In the genomic region with DNA sequence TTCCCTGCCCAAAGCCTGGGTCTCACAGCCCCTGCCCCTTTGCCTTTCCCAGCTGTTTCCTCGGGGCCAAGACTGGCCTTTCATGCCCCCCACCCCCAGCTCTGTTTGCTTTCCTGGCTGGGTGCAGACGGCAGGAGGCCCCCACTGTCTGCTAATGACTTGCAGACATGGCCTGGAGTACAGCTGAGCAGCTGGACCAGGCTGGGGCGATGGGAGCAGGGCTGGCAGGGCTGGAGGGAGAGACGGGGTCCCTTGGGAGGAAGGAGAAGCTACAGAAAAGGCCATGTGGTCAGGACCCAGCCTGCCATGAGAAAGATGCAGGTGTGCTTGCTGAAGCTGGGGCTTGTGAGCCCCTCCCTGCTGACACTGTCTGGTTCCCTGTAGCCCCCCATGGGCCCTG, we compare ENCODE assay signal across 23 cellular contexts.
"Had no signal": no experiment of that assay in that cellular context is flagged by ENCODE, and none has a peak within 500 bp of the region (broad histone marks: within the 10 kb centered on the region; RNA-seq: fewer than 3 reads in every experiment).

No MANE protein-coding gene starts in this region.

- H3K79me2 ChIP-seq: hepatocyte had no signal

- H3K4me2 ChIP-seq: hepatocyte had no signal

- H3K27me3 ChIP-seq: brain microvascular endothelial cell, colonic mucosa, hepatocyte, right atrium auricular region, tibial nerve had no signal

- H3K36me3 ChIP-seq: brain microvascular endothelial cell, colonic mucosa, right atrium auricular region, tibial nerve had no signal

- DNase-seq: activated CD4-positive, alpha-beta T cell treated with anti-CD3 and anti-CD28 coated beads for 1 hour; activated CD8-positive, alpha-beta memory T cell treated with anti-CD3 and anti-CD28 coated beads for 24 hours; activated CD8-positive, alpha-beta memory T cell treated with anti-CD3 and anti-CD28 coated beads, Interleukin-2, amount 50 U/mL, for 48 hours; activated effector memory CD4-positive, alpha-beta T cell treated with Interleukin-2 at 50 U/mL for 16 hours; activated naive CD4-positive, alpha-beta T cell treated with anti-CD3 and anti-CD28 coated beads, Interleukin-2, amount 10 ng/mL, durations not matched to agents 7 days and 5 days; activated naive CD8-positive, alpha-beta T cell treated with anti-CD3 and anti-CD28 coated beads, Interleukin-2, amount 50 U/mL, for 24 hours; activated T-cell treated with anti-CD3 and anti-CD28 coated beads, Interleukin-2, amount 50 U/mL, for 48 hours; anterior cingulate cortex; brain microvascular endothelial cell; colonic mucosa; endodermal cell; foreskin fibroblast; left colon; stimulated activated CD4-positive, alpha-beta T cell treated with anti-CD3 and anti-CD28 coated beads, Interleukin-12 subunit alpha, Interleukin-12 subunit beta, amount 100 ng/mL, for 4 hours; stimulated activated CD4-positive, alpha-beta T cell treated with anti-CD3 and anti-CD28 coated beads, Interleukin-1b, Interleukin-23, amount 100 ng/mL, for 48 hours; stimulated activated CD8-positive, alpha-beta memory T cell treated with anti-CD3 and anti-CD28 coated beads, Interleukin-4, amount 100 ng/mL, for 48 hours; stimulated activated naive CD4-positive, alpha-beta T cell treated with Interleukin-2 at 50 U/mL for 16 hours had no signal

- H3K4me3 ChIP-seq: colonic mucosa, hepatocyte, lung, right atrium auricular region, tibial nerve had no signal

- H3K4me1 ChIP-seq: colonic mucosa, right atrium auricular region, tibial nerve had no signal

- H3K27ac ChIP-seq: brain microvascular endothelial cell, colonic mucosa, epithelial cell of prostate, hepatocyte, right atrium auricular region, tibial nerve, VCaP had no signal

- ATAC-seq: left colon had no signal
